Comparison of ENCODE assay signal across 28 cellular contexts in genomic region chr15:88764448-88764847, GRCh38. TPM values are rescaled to one million over a fixed set of nuclear protein-coding genes. Genes with fewer than 3 reads are reported as not detected.
"Had no signal": no experiment of that assay in that cellular context is flagged by ENCODE, and none has a peak within 500 bp of the region (broad histone marks: within the 10 kb centered on the region; RNA-seq: fewer than 3 reads in every experiment).

No MANE protein-coding gene starts in this region.

- H3K9me3 ChIP-seq: suprapubic skin, testis, thoracic aorta, thyroid gland, tibial artery, upper lobe of right lung, uterus, vagina had no signal

- ATAC-seq: stimulated activated effector memory CD8-positive, alpha-beta T cell treated with anti-CD3 and anti-CD28 coated beads, Interleukin-12 subunit alpha, Interleukin-12 subunit beta, amount 100 ng/mL, for 72 hours; stimulated activated memory B cell treated with anti-CD40 and anti-IgM and Interleukin-4, amounts not matched to agents 10 μg/mL and 1 μg/mL and 100 μg/mL, for 72 hours; stimulated activated naive B cell treated with anti-CD40 and anti-IgM and Interleukin-4, amounts not matched to agents 10 μg/mL and 1 μg/mL and 100 μg/mL, for 72 hours; stimulated activated naive CD8-positive, alpha-beta T cell treated with anti-CD3 and anti-CD28 coated beads, Interleukin-15, amount 100 ng/mL, for 72 hours; stimulated activated naive CD8-positive, alpha-beta T cell treated with anti-CD3 and anti-CD28 coated beads, Interleukin-15, Interleukin-2, amounts not matched to agents 100 U/mL and 50 U/mL, for 24 hours; upper lobe of right lung had no signal

- DNase-seq: stimulated activated CD4-positive, alpha-beta T cell treated with anti-CD3 and anti-CD28 coated beads, Interleukin-2, amount 100 ng/mL, for 48 hours; stimulated activated CD4-positive, alpha-beta T cell treated with anti-CD3 and anti-CD28 coated beads, Interleukin-4, amount 100 ng/mL, for 1 hour; stimulated activated CD4-positive, alpha-beta T cell treated with anti-CD3 and anti-CD28 coated beads, Interleukin-4, amount 100 ng/mL, for 24 hours; stimulated activated CD4-positive, alpha-beta T cell treated with anti-CD3 and anti-CD28 coated beads, Interleukin-4, amount 100 ng/mL, for 4 hours; stimulated activated CD8-positive, alpha-beta memory T cell treated with anti-CD3 and anti-CD28 coated beads, Interleukin-4, amount 100 ng/mL, for 48 hours; stimulated activated naive B cell treated with anti-CD40 and anti-IgM and Interleukin-4, amounts not matched to agents 10 μg/mL and 1 μg/mL and 100 μg/mL, for 72 hours; stimulated activated naive CD4-positive, alpha-beta T cell; stimulated activated naive CD4-positive, alpha-beta T cell treated with Interleukin-2 at 50 U/mL for 16 hours; stimulated activated naive CD8-positive, alpha-beta T cell treated with anti-CD3 and anti-CD28 coated beads, Interleukin-15, amount 100 ng/mL, for 72 hours; stimulated activated naive CD8-positive, alpha-beta T cell treated with anti-CD3 and anti-CD28 coated beads, Interleukin-15, Interleukin-2, amounts not matched to agents 100 U/mL and 50 U/mL, for 24 hours; stomach; substantia nigra; testis; thyroid gland; tibial artery; transverse colon; trophoblast cell; upper lobe of left lung; upper lobe of right lung; uterus had no signal

- H3K27ac ChIP-seq: stomach, suprapubic skin, testis, thoracic aorta, thyroid gland, tibial artery, tibial nerve, transverse colon, upper lobe of left lung, upper lobe of right lung, uterus, vagina had no signal

- H3K4me1 ChIP-seq: stomach, suprapubic skin, testis, thyroid gland, transverse colon, upper lobe of left lung, upper lobe of right lung, uterus, vagina had no signal

- FAIRE-seq: urothelium cell line had no signal

- H3K36me3 ChIP-seq: stomach, suprapubic skin, thoracic aorta, thyroid gland, tibial artery, tibial nerve, transverse colon, upper lobe of left lung, upper lobe of right lung, uterus, vagina had no signal

- H3K4me3 ChIP-seq: stomach, suprapubic skin, testis, thoracic aorta, thyroid gland, tibial artery, tibial nerve, transverse colon, upper lobe of left lung, upper lobe of right lung, uterus, vagina had no signal

- H3K27me3 ChIP-seq: testis, thyroid gland, tibial artery, vagina had no signal

RNA-seq across cellular contexts. Expression of gene ACAN, which starts 38.8 kb away (rescaled TPM):
- total RNA-seq: subcutaneous adipose tissue had no signal
